19 cellular contexts compared by ENCODE assay signal in the genomic region with DNA sequence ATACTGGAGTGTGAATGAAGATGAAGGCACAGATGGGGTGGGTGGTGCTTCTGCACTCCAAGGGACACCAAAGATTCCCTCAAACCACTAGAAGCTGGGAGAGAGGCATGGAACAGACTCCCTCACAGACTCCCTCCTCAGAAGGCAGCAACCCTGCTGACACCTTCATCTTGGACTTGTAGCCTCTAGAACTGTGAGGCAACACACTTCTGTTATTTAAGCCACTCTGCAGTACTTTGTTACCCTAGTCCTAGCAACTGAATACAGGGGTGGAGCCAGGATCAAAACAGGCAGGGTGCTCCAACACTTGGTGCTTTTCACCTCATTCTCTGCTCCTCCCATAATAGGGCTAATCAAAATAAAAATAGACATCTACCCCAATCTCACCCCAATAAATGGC. TPM values are rescaled to one million over a fixed set of nuclear protein-coding genes. Genes with fewer than 3 reads are reported as not detected.
"Had no signal": no experiment of that assay in that cellular context is flagged by ENCODE, and none has a peak within 500 bp of the region (broad histone marks: within the 10 kb centered on the region; RNA-seq: fewer than 3 reads in every experiment).

No MANE protein-coding gene starts in this region.

- ATAC-seq: activated CD8-positive, alpha-beta memory T cell treated with anti-CD3 and anti-CD28 coated beads, Interleukin-2, amount 10 ng/mL, durations not matched to agents 7 days and 5 days; body of pancreas; effector memory CD8-positive, alpha-beta T cell; foreskin keratinocyte; natural killer cell treated with Interleukin-12 subunit alpha and Interleukin-12 subunit beta and Interleukin-15 and Interleukin-18, amount 100 ng/mL, for 72 hours had no signal

- H3K27me3 ChIP-seq: body of pancreas, foreskin keratinocyte, suprapubic skin, transverse colon, vagina had no signal

- H3K4me3 Mint-ChIP-seq: activated CD4-positive, alpha-beta memory T cell treated with anti-CD3 and anti-CD28 coated beads, Interleukin-2, amount 10 ng/mL, durations not matched to agents 7 days and 5 days; activated CD8-positive, alpha-beta memory T cell treated with anti-CD3 and anti-CD28 coated beads, Interleukin-2, amount 10 ng/mL, durations not matched to agents 7 days and 5 days had no signal

- DNase-seq: activated CD4-positive, alpha-beta memory T cell treated with anti-CD3 and anti-CD28 coated beads, Interleukin-2, amount 10 ng/mL, durations not matched to agents 7 days and 5 days; activated CD8-positive, alpha-beta memory T cell treated with anti-CD3 and anti-CD28 coated beads, Interleukin-2, amount 10 ng/mL, durations not matched to agents 7 days and 5 days; body of pancreas; caudate nucleus; effector memory CD8-positive, alpha-beta T cell; foreskin keratinocyte; hippocampal formation; nucleus accumbens; stimulated activated CD4-positive, alpha-beta T cell treated with anti-CD3 and anti-CD28 coated beads, Interleukin-2, amount 100 ng/mL, for 24 hours; transverse colon; WERI-Rb-1 had no signal

- H3K4me3 ChIP-seq: body of pancreas, lung, suprapubic skin, transverse colon, vagina had no signal

- H3K9me3 Mint-ChIP-seq: activated CD4-positive, alpha-beta memory T cell treated with anti-CD3 and anti-CD28 coated beads, Interleukin-2, amount 10 ng/mL, durations not matched to agents 7 days and 5 days; effector memory CD8-positive, alpha-beta T cell; natural killer cell treated with Interleukin-12 subunit alpha and Interleukin-12 subunit beta and Interleukin-15 and Interleukin-18, amount 100 ng/mL, for 72 hours; stimulated activated naive CD8-positive, alpha-beta T cell treated with anti-CD3 and anti-CD28 coated beads, Interleukin-15, Interleukin-2, amounts not matched to agents 100 ng/mL and 50 ng/mL, for 24 hours had no signal

- H3K9me3 ChIP-seq: body of pancreas, suprapubic skin, transverse colon, vagina had no signal

- H3K27ac Mint-ChIP-seq: activated CD4-positive, alpha-beta memory T cell treated with anti-CD3 and anti-CD28 coated beads, Interleukin-2, amount 10 ng/mL, durations not matched to agents 7 days and 5 days; activated CD8-positive, alpha-beta memory T cell treated with anti-CD3 and anti-CD28 coated beads, Interleukin-2, amount 10 ng/mL, durations not matched to agents 7 days and 5 days; mesothelial cell of epicardium; stimulated activated naive CD8-positive, alpha-beta T cell treated with anti-CD3 and anti-CD28 coated beads, Interleukin-15, Interleukin-2, amounts not matched to agents 100 ng/mL and 50 ng/mL, for 24 hours; T-helper 1 cell treated with Interleukin-12 subunit alpha and Interleukin-12 subunit beta and Interleukin-4 antibody, amounts not matched to agents 30 μg/mL and 1 μg/mL, for 36 hours had no signal

- H3K36me3 Mint-ChIP-seq: mesothelial cell of epicardium had no signal

- FAIRE-seq: keratinocyte had no signal

- H3K27ac ChIP-seq: foreskin keratinocyte, suprapubic skin, transverse colon, vagina, WERI-Rb-1 had no signal

- H3K36me3 ChIP-seq: suprapubic skin, WERI-Rb-1 had no signal

RNA-seq across cellular contexts. Expression of a gene that starts 20.2 kb away (rescaled TPM):
- total RNA-seq: activated CD8-positive, alpha-beta memory T cell treated with anti-CD3 and anti-CD28 coated beads, Interleukin-2, amount 10 ng/mL, durations not matched to agents 7 days and 5 days; natural killer cell treated with Interleukin-12 subunit alpha and Interleukin-12 subunit beta and Interleukin-15 and Interleukin-18, amount 100 ng/mL, for 72 hours had no signal
